In genomic region chr19:58059003-58059671, GRCh38 we compare ENCODE assay signal across 9 cellular contexts. TPM values are rescaled to one million over a fixed set of nuclear protein-coding genes. Genes with fewer than 3 reads are reported as not detected.
DNase-seq lines count a peak whose midpoint lies in the region; ATAC-seq and TF ChIP-seq lines count a peak whose summit lies in the region.
"Had no signal": no experiment of that assay in that cellular context is flagged by ENCODE, and none has a peak within 500 bp of the region (broad histone marks: within the 10 kb centered on the region; RNA-seq: fewer than 3 reads in every experiment).

TSS of gene ZNF135 (plus strand) at chr19:58059282. CDS start at chr19:58060003, 721 bp downstream.

- H4K91ac ChIP-seq in H9 (ENCODE audit: insufficient read length, low read depth, low read length), result no peak within 1 kb of the TSS

- peaks cover 3% of the 10 kb centered on the region for H3K23me2 ChIP-seq in H9 (ENCODE audit: insufficient read length, low read depth, low read length, poor library complexity, severe bottlenecking)

- H3K18ac ChIP-seq in H9 (ENCODE audit: insufficient read length, low read depth, low read length), result peak within 1 kb of the TSS; percentile 94

- H2BK15ac ChIP-seq in H9 (ENCODE audit: low read depth, low read length), result no peak within 1 kb of the TSS

- peak within 1 kb of the TSS; percentile 83 for H2BK120ac ChIP-seq in H9 (ENCODE audit: low read depth, low read length, poor library complexity, severe bottlenecking)

- H2AK5ac ChIP-seq in H9 (ENCODE audit: insufficient read length, low read length), result no peak within 1 kb of the TSS

- H3K36me3 Mint-ChIP-seq in H9 (ENCODE audit: insufficient read depth in 1 of 3, low read depth in 3 of 3), result peaks cover 29 to 45% (median 35%) of the 10 kb centered on the region in 3 experiments

- peak within 1 kb of the TSS; percentile 73 to 74 for H3K4me3 Mint-ChIP-seq in H9

- H4K5ac ChIP-seq in H9 (ENCODE audit: insufficient read length, low read depth, low read length), result peak within 1 kb of the TSS; percentile 82

- no peak for TF ChIP-seq CTCF in H9 (conservative IDR thresholded peaks at IDR 0.05)

- no peak within 1 kb of the TSS for H2AFZ ChIP-seq in H9 (ENCODE audit: low read length)

- H3K9ac ChIP-seq in H9 (ENCODE audit: extremely low read depth, insufficient read length, low read length) (peak within 1 kb of the TSS; percentile 70), skeletal muscle satellite cell (ENCODE audit: low read depth, low read length) (peak within 1 kb of the TSS; percentile 77)

- H3K9me3 ChIP-seq in H9 (ENCODE audit: control insufficient read depth, low read depth, low read length), result no peaks in the 10 kb centered on the region
- peaks cover 18% of the 10 kb centered on the region for H3K9me3 ChIP-seq in skeletal muscle satellite cell (replicated peaks; ENCODE audit: low read length)

- no peak within 1 kb of the TSS for H2BK5ac ChIP-seq in H9 (ENCODE audit: insufficient read length, low read length)

- H3K4me2 ChIP-seq in H9 (ENCODE audit: insufficient read depth, insufficient read length, low read length), result peak within 1 kb of the TSS; percentile 45
- peak within 1 kb of the TSS; percentile 81 for H3K4me2 ChIP-seq in skeletal muscle satellite cell (ENCODE audit: low read length)

- peaks cover 15% of the 10 kb centered on the region for H3K27me3 Mint-ChIP-seq in H9 (ENCODE audit: low read depth)

- peak within 1 kb of the TSS; percentile 13 for H2BK12ac ChIP-seq in H9 (ENCODE audit: insufficient read length, low read depth, low read length)

- peak within 1 kb of the TSS; percentile 94 to 98 (median 96) for H3K27ac Mint-ChIP-seq in H9

- H3K4me3 ChIP-seq in skeletal muscle satellite cell (ENCODE audit: low read length), result peak within 1 kb of the TSS; percentile 83
- H3K4me3 ChIP-seq: SK-N-MC had no signal

- no peaks in the 10 kb centered on the region for H4K20me1 ChIP-seq in H9 (ENCODE audit: control insufficient read depth, insufficient read depth, insufficient read length)

- peaks cover 61 to 68% of the 10 kb centered on the region in 2 experiments for H3K9me3 Mint-ChIP-seq in H9

- peak within 1 kb of the TSS; percentile 42 for H3K27ac ChIP-seq in H9 (ENCODE audit: insufficient read length, low read depth, low read length)
- H3K27ac ChIP-seq: SK-N-MC had no signal

- H3K14ac ChIP-seq in H9 (ENCODE audit: insufficient read depth, low read length), result peak within 1 kb of the TSS; percentile 98

- DNase-seq in H9 (peak; percentile 92), cerebellar cortex (ENCODE audit: low spot score) (peak; percentile 81), inferior parietal cortex (ENCODE audit: extremely low spot score) (peak; percentile 81), HT-29 (ENCODE audit: low spot score) (no peak)
- peak; percentile 11 for DNase-seq in activated CD4-positive, CD25-positive, alpha-beta regulatory T cell treated with anti-CD3 and anti-CD28 coated beads, Interleukin-2, amount 50 U/mL, for 16 hours (ENCODE audit: low read depth, low spot score)

- H3K79me2 ChIP-seq in H9 (ENCODE audit: insufficient read depth, low read length), result no peaks in the 10 kb centered on the region

- H3K23ac ChIP-seq in H9 (ENCODE audit: insufficient read length, low read depth, low read length), result no peak within 1 kb of the TSS

- peaks cover 10 to 20% of the 10 kb centered on the region in 2 experiments for H3K4me1 Mint-ChIP-seq in H9

- no peak within 1 kb of the TSS; the same call in 1 of the 2 replicates for H3K4ac ChIP-seq in H9 (ENCODE audit: low read depth, low read length)

- no peak within 1 kb of the TSS for H4K8ac ChIP-seq in H9 (replicated peaks; ENCODE audit: insufficient read length, low read depth, low read length)

- H3T11ph ChIP-seq in H9 (ENCODE audit: low read length), result peak within 1 kb of the TSS; percentile 30

- WGBS in H9 (ENCODE audit: extremely low coverage, insufficient read length, low lambda C conversion rate), result no CpG with 5 or more reads among the region's 62 CpGs

- H3K27me3 ChIP-seq in H9 (ENCODE audit: insufficient read depth, low read length) (no peaks in the 10 kb centered on the region), skeletal muscle satellite cell (ENCODE audit: control insufficient read depth, insufficient read depth, low read length) (no peaks in the 10 kb centered on the region)

- H2BK20ac ChIP-seq in H9 (ENCODE audit: low read depth, low read length, poor library complexity, severe bottlenecking), result no peak within 1 kb of the TSS

- H3K56ac ChIP-seq in H9 (ENCODE audit: insufficient read length, low read depth, low read length), result no peak within 1 kb of the TSS

- no peaks in the 10 kb centered on the region for H3K79me1 ChIP-seq in H9 (ENCODE audit: insufficient read depth, low read depth, low read length, poor library complexity, severe bottlenecking)

- H3K4me1 ChIP-seq in H9 (ENCODE audit: insufficient read depth, low read length), result peaks cover 4% of the 10 kb centered on the region; the same call in 1 of the 2 replicates
- peaks cover 11% of the 10 kb centered on the region for H3K4me1 ChIP-seq in skeletal muscle satellite cell (ENCODE audit: control insufficient read depth, insufficient read depth, low read length)

- ATAC-seq in HG02610 (IDR thresholded peaks at IDR 0.05; ENCODE audit: unreplicated experiment), result no peak
- ATAC-seq in HG02642 (IDR thresholded peaks at IDR 0.05; ENCODE audit: poor library complexity, unreplicated experiment), result no peak

- peaks cover 4% of the 10 kb centered on the region for H3K36me3 ChIP-seq in skeletal muscle satellite cell (ENCODE audit: insufficient read depth, low read length)

RNA-seq across cellular contexts. Expression of gene ZNF135, which starts in this region (rescaled TPM):
- total RNA-seq in H9 (2021), result 4.7 and 5.4 TPM in 2 replicates
- total RNA-seq in skeletal muscle satellite cell (2012; rRNA removed), result 2.0 and 3.5 TPM in 2 replicates
- total RNA-seq in HT-29 (2014; rRNA removed; shearing (Covaris generic)), result not detected in 2 replicates
